ENCODE assay signal across 13 cellular contexts in the genomic region with DNA sequence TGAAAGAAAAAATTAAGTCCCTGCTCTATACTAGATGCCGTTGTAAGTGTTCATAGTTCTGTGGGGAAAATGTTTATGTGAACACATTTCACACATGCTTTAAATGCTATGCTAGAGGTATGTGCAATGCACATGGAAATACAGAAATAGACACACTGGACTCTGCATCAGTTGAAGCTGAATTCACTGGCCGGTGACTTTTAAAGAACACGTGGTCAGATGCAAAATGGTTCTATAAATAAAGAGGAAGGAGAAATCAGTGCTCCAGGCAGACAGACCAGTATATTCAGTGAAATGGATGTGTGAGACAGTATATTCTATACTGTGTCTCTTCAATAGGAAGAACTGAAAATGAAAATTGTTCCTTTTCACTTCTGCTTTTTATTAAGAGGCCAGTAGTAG. TPM values are rescaled to one million over a fixed set of nuclear protein-coding genes. Genes with fewer than 3 reads are reported as not detected.
DNase-seq lines count a peak whose midpoint lies in the region; ATAC-seq and TF ChIP-seq lines count a peak whose summit lies in the region.
"Had no signal": no experiment of that assay in that cellular context is flagged by ENCODE, and none has a peak within 500 bp of the region (broad histone marks: within the 10 kb centered on the region; RNA-seq: fewer than 3 reads in every experiment).

No MANE protein-coding gene starts in this region.

- no peaks in the 10 kb centered on the region for H4K20me1 ChIP-seq in fibroblast of lung (ENCODE audit: control insufficient read depth, extremely low read depth, insufficient read depth, low read length)

- H3K4me1 ChIP-seq in fibroblast of lung (ENCODE audit: control insufficient read depth, extremely low read depth, insufficient read depth, low read length): peaks cover 8% of the 10 kb centered on the region

- no peak overlapping the region for H2AFZ ChIP-seq in fibroblast of lung (ENCODE audit: low read length)

- no peaks in the 10 kb centered on the region for H3K36me3 ChIP-seq in fibroblast of lung (ENCODE audit: control insufficient read depth, insufficient read depth, low read length)

- no peak for TF ChIP-seq CTCF in fibroblast of lung (conservative IDR thresholded peaks at IDR 0.05 in 1 of 2, IDR thresholded peaks at IDR 0.05 in 1 of 2; ENCODE audit: low read depth in 1 of 2, low read length in 2 of 2)
- TF ChIP-seq CTCF in endothelial cell (IDR thresholded peaks at IDR 0.05; ENCODE audit: unreplicated experiment): no peak

- peak overlapping the region; percentile 26 for H3K4me2 ChIP-seq in fibroblast of lung (ENCODE audit: extremely low read depth, insufficient read depth, low read length)

- peaks cover 0 to 3% of the 10 kb centered on the region in 2 donors for H3K9me3 Mint-ChIP-seq in activated naive CD4-positive, alpha-beta T cell treated with anti-CD3 and anti-CD28 coated beads, Interleukin-2, amount 50 U/mL, for 72 hours
- H3K9me3 Mint-ChIP-seq in endothelial cell (ENCODE audit: unreplicated experiment): no peaks in the 10 kb centered on the region

- H3K27ac ChIP-seq in fibroblast of lung (ENCODE audit: insufficient read depth, low read length): no peak overlapping the region

- no peak overlapping the region for H3K4me3 ChIP-seq in fibroblast of lung (replicated peaks in 1 of 4; ENCODE audit: control extremely low read depth in 1 of 4, insufficient read depth in 1 of 4, low read depth in 3 of 4, low read length in 4 of 4)

- peak in 1 of 2 donors; percentile 54 for DNase-seq in fibroblast of lung (ENCODE audit: low read depth in 2 of 2)
- DNase-seq in activated naive CD4-positive, alpha-beta T cell treated with anti-CD3 and anti-CD28 coated beads, Interleukin-2, amount 50 U/mL, for 72 hours (ENCODE audit: low spot score in 2 of 2): no peak
- no peak for DNase-seq in NCI-H128 (lab: John Stamatoyannopoulos, UW; ENCODE audit: unreplicated experiment)
- no peak for DNase-seq in SHP77 (lab: John Stamatoyannopoulos, UW)
- no peak for DNase-seq in endothelial cell (ENCODE audit: low spot score)
- DNase-seq: activated effector memory CD4-positive, alpha-beta T cell treated with Interleukin-2 at 50 U/mL for 16 hours; kidney glomerular epithelial cell; stimulated activated naive CD8-positive, alpha-beta T cell treated with anti-CD3 and anti-CD28 coated beads, Interleukin-15, Interleukin-2, amounts not matched to agents 100 U/mL and 50 U/mL, for 24 hours had no signal

- H3K9me3 ChIP-seq in fibroblast of lung (ENCODE audit: control insufficient read depth, insufficient read depth, low read depth, low read length): no peaks in the 10 kb centered on the region

- H3K27me3 ChIP-seq in fibroblast of lung (ENCODE audit: control insufficient read depth, insufficient read depth, low read length): no peaks in the 10 kb centered on the region

- no peaks in the 10 kb centered on the region for H3K4me1 Mint-ChIP-seq in endothelial cell (ENCODE audit: unreplicated experiment)

- H3K36me3 Mint-ChIP-seq in activated naive CD4-positive, alpha-beta T cell treated with anti-CD3 and anti-CD28 coated beads, Interleukin-2, amount 50 U/mL, for 72 hours: no peaks in the 10 kb centered on the region
- H3K36me3 Mint-ChIP-seq in endothelial cell (ENCODE audit: low read depth, unreplicated experiment): no peaks in the 10 kb centered on the region

- no peaks in the 10 kb centered on the region for H3K27me3 Mint-ChIP-seq in endothelial cell (ENCODE audit: unreplicated experiment)

- H3K79me2 ChIP-seq in fibroblast of lung (ENCODE audit: control insufficient read depth, insufficient read depth, low read length): peaks cover 13% of the 10 kb centered on the region

- peak; percentile 79 for ATAC-seq in GM18520 (IDR thresholded peaks at IDR 0.05; ENCODE audit: unreplicated experiment)
- ATAC-seq in GM21723 (IDR thresholded peaks at IDR 0.05; ENCODE audit: unreplicated experiment): peak; percentile 100
- peak; percentile 99 for ATAC-seq in HG03378 (IDR thresholded peaks at IDR 0.05; ENCODE audit: unreplicated experiment)
- no peak for ATAC-seq in activated naive CD4-positive, alpha-beta T cell treated with anti-CD3 and anti-CD28 coated beads, Interleukin-2, amount 50 U/mL, for 72 hours
- ATAC-seq: stimulated activated naive CD8-positive, alpha-beta T cell treated with anti-CD3 and anti-CD28 coated beads, Interleukin-15, Interleukin-2, amounts not matched to agents 100 U/mL and 50 U/mL, for 24 hours had no signal

- H3K27ac Mint-ChIP-seq in activated naive CD4-positive, alpha-beta T cell treated with anti-CD3 and anti-CD28 coated beads, Interleukin-2, amount 50 U/mL, for 72 hours: no peak overlapping the region
- no peak overlapping the region for H3K27ac Mint-ChIP-seq in endothelial cell (ENCODE audit: unreplicated experiment)

- H3K4me3 Mint-ChIP-seq in endothelial cell (ENCODE audit: unreplicated experiment): no peak overlapping the region

- no peak overlapping the region for H3K9ac ChIP-seq in fibroblast of lung (ENCODE audit: insufficient read depth, low read length)

RNA-seq across cellular contexts. Expression of gene TRPC6, which starts 29.9 kb away (rescaled TPM):
- total RNA-seq in fibroblast of lung (1.5 and 4.6 TPM in 2 replicates), endothelial cell (ENCODE audit: unreplicated experiment) (0.51 TPM)
- 0.91 and 26.4 TPM in 2 replicates for polyA plus RNA-seq in fibroblast of lung
- 0.82 and 19.0 TPM in 2 replicates for polyA plus RNA-seq in fibroblast of lung (2012)
- polyA minus RNA-seq in fibroblast of lung (ENCODE audit: low replicate concordance): 0.56 and 10.1 TPM in 2 replicates
- total RNA-seq in activated naive CD4-positive, alpha-beta T cell treated with anti-CD3 and anti-CD28 coated beads, Interleukin-2, amount 50 U/mL, for 72 hours: not detected
- total RNA-seq: pulmonary artery endothelial cell; T-helper 1 cell treated with Interleukin-12 subunit alpha and Interleukin-12 subunit beta and Interleukin-4 antibody, amounts not matched to agents 30 ng/mL and 1 ng/mL, for 36 hours had no signal

Comparison
In these comparisons a context has a peak if more than half of its experiments do, and no peak if none do; other contexts are left out.
1. ATAC-seq: peak in GM18520 (single experiment), GM21723 (single experiment) and HG03378 (single experiment); none in activated naive CD4-positive, alpha-beta T cell treated with anti-CD3 and anti-CD28 coated beads, Interleukin-2, amount 50 U/mL, for 72 hours (0 of 2).